In genomic region chr3:52827441-52827840, GRCh38 we compare ENCODE assay signal across 19 cellular contexts. TPM values are rescaled to one million over a fixed set of nuclear protein-coding genes. Genes with fewer than 3 reads are reported as not detected.
DNase-seq lines count a peak whose midpoint lies in the region; ATAC-seq and TF ChIP-seq lines count a peak whose summit lies in the region.
"Had no signal": no experiment of that assay in that cellular context is flagged by ENCODE, and none has a peak within 500 bp of the region (broad histone marks: within the 10 kb centered on the region; RNA-seq: fewer than 3 reads in every experiment).

No MANE protein-coding gene starts in this region.

- peaks cover 0 to 66% (median 13%) of the 10 kb centered on the region in 6 donors for H3K36me3 ChIP-seq in spleen

- no peak for TF ChIP-seq CTCF in fibroblast of mammary gland (conservative IDR thresholded peaks at IDR 0.05; ENCODE audit: control insufficient read depth, insufficient read depth, low read depth, low read length)
- TF ChIP-seq CTCF in spleen (IDR thresholded peaks at IDR 0.05 in 8 of 11, conservative IDR thresholded peaks at IDR 0.05 in 3 of 11): no peak

- no peak for TF ChIP-seq POLR2A in spleen (IDR thresholded peaks at IDR 0.05)

- WGBS in spleen, 5 donors: 75 to 84% (median 77%) methylated on average over 9 of the region's 9 CpGs

- H3K27ac ChIP-seq in spleen: no peak overlapping the region

- H3K4me1 ChIP-seq in spleen: no peaks in the 10 kb centered on the region

- CTCF ChIA-PET in activated CD8-positive, alpha-beta T cell treated with anti-CD3 and anti-CD28 coated beads, Interleukin-2, amount 10 ng/mL, durations not matched to agents 7 days and 5 days (lab: Charles Lee): no interaction called here

- H3K4me3 ChIP-seq in fibroblast of mammary gland (ENCODE audit: control insufficient read depth, low read depth, low read length) (no peak overlapping the region), spleen (no peak overlapping the region)

- H3K27me3 ChIP-seq in spleen (replicated peaks in 1 of 7): no peaks in the 10 kb centered on the region

- peaks cover 3% of the 10 kb centered on the region for H3K36me3 Mint-ChIP-seq in activated CD8-positive, alpha-beta T cell treated with anti-CD3 and anti-CD28 coated beads, Interleukin-2, amount 10 ng/mL, durations not matched to agents 7 days and 5 days (ENCODE audit: low read depth)
- H3K36me3 Mint-ChIP-seq: activated naive CD4-positive, alpha-beta T cell treated with anti-CD3 and anti-CD28 coated beads, Interleukin-2, amount 10 ng/mL, durations not matched to agents 7 days and 5 days had no signal

- peaks cover 16% of the 10 kb centered on the region for H3K4me1 Mint-ChIP-seq in activated CD8-positive, alpha-beta T cell treated with anti-CD3 and anti-CD28 coated beads, Interleukin-2, amount 10 ng/mL, durations not matched to agents 7 days and 5 days (ENCODE audit: low read depth)
- H3K4me1 Mint-ChIP-seq: T-cell had no signal

- ATAC-seq in activated CD8-positive, alpha-beta T cell treated with anti-CD3 and anti-CD28 coated beads, Interleukin-2, amount 10 ng/mL, durations not matched to agents 7 days and 5 days: no peak
- ATAC-seq: Panc1, sciatic nerve, T-cell had no signal

- intact Hi-C loops in spleen (cut with DNase I; ENCODE audit: low total_unique reads): no loop called here

- no peaks in the 10 kb centered on the region for H3K9me3 ChIP-seq in spleen

- no peaks in the 10 kb centered on the region for H3K9me3 Mint-ChIP-seq in activated CD8-positive, alpha-beta T cell treated with anti-CD3 and anti-CD28 coated beads, Interleukin-2, amount 10 ng/mL, durations not matched to agents 7 days and 5 days (ENCODE audit: insufficient read depth)
- H3K9me3 Mint-ChIP-seq: activated naive CD4-positive, alpha-beta T cell treated with anti-CD3 and anti-CD28 coated beads, Interleukin-2, amount 10 ng/mL, durations not matched to agents 7 days and 5 days; CD4-positive, alpha-beta T cell; T-cell had no signal

- no peak overlapping the region for H3K4me3 Mint-ChIP-seq in activated CD8-positive, alpha-beta T cell treated with anti-CD3 and anti-CD28 coated beads, Interleukin-2, amount 10 ng/mL, durations not matched to agents 7 days and 5 days
- H3K4me3 Mint-ChIP-seq: activated naive CD4-positive, alpha-beta T cell treated with anti-CD3 and anti-CD28 coated beads, Interleukin-2, amount 10 ng/mL, durations not matched to agents 7 days and 5 days; CD4-positive, alpha-beta T cell; T-cell had no signal

- no peaks in the 10 kb centered on the region for H3K27me3 Mint-ChIP-seq in activated CD8-positive, alpha-beta T cell treated with anti-CD3 and anti-CD28 coated beads, Interleukin-2, amount 10 ng/mL, durations not matched to agents 7 days and 5 days (ENCODE audit: low read depth)
- H3K27me3 Mint-ChIP-seq: activated naive CD4-positive, alpha-beta T cell treated with anti-CD3 and anti-CD28 coated beads, Interleukin-2, amount 10 ng/mL, durations not matched to agents 7 days and 5 days; CD4-positive, alpha-beta T cell; T-cell had no signal

- H3K27ac Mint-ChIP-seq in activated CD8-positive, alpha-beta T cell treated with anti-CD3 and anti-CD28 coated beads, Interleukin-2, amount 10 ng/mL, durations not matched to agents 7 days and 5 days: no peak overlapping the region
- H3K27ac Mint-ChIP-seq: activated naive CD4-positive, alpha-beta T cell treated with anti-CD3 and anti-CD28 coated beads, Interleukin-2, amount 10 ng/mL, durations not matched to agents 7 days and 5 days; CD4-positive, alpha-beta T cell; T-cell had no signal

- DNase-seq in HCEC 1CT: peak; percentile 37
- DNase-seq in RPMI7951 (ENCODE audit: low read depth): peak; percentile 59
- peak; percentile 17 for DNase-seq in fibroblast of mammary gland (ENCODE audit: low read depth)
- DNase-seq in renal cortical epithelial cell (ENCODE audit: low read depth): peak; percentile 72
- DNase-seq in activated CD8-positive, alpha-beta T cell treated with anti-CD3 and anti-CD28 coated beads, Interleukin-2, amount 10 ng/mL, durations not matched to agents 7 days and 5 days: no peak
- no peak for DNase-seq in spleen
- DNase-seq in stimulated activated CD8-positive, alpha-beta memory T cell treated with anti-CD3 and anti-CD28 coated beads, Interleukin-4, amount 100 ng/mL, for 48 hours: no peak
- DNase-seq: activated CD8-positive, alpha-beta memory T cell treated with anti-CD3 and anti-CD28 coated beads, Interleukin-2, amount 50 U/mL, for 4 hours; activated naive CD4-positive, alpha-beta T cell treated with anti-CD3 and anti-CD28 coated beads, Interleukin-2, amount 10 ng/mL, durations not matched to agents 7 days and 5 days; CD4-positive, alpha-beta T cell; cerebellar nuclear complex; NCI-H1417; NCI-H446 treated with DMSO at 0.1 percent for 48 hours; stimulated activated CD4-positive, alpha-beta T cell treated with anti-CD3 and anti-CD28 coated beads, Interleukin-4, amount 100 ng/mL, for 1 hour; T-cell had no signal

- POLR2A ChIA-PET in activated CD8-positive, alpha-beta T cell treated with anti-CD3 and anti-CD28 coated beads, Interleukin-2, amount 10 ng/mL, durations not matched to agents 7 days and 5 days (lab: Charles Lee): no interaction called here

RNA-seq across cellular contexts. Expression of gene ITIH4, which starts 3.0 kb away (rescaled TPM):
- 0.48 and 0.68 TPM in 2 replicates for total RNA-seq in RPMI7951 (2014; rRNA removed; shearing (Covaris generic))
- total RNA-seq in renal cortical epithelial cell (1.9 TPM in 1 of 2 replicates, not detected in the other), spleen (10 to 100 TPM in 6 of 7 donors, 1 to 10 TPM in 1; 9.9 to 27.4 (median 20.1) TPM)
- total RNA-seq in activated CD8-positive, alpha-beta T cell treated with anti-CD3 and anti-CD28 coated beads, Interleukin-2, amount 10 ng/mL, durations not matched to agents 7 days and 5 days: 10 to 100 TPM; 15.1 to 16.3 TPM
- 10 to 100 TPM; 10.4 to 54.2 (median 30.3) TPM for polyA plus RNA-seq in spleen

RNA-seq across cellular contexts. Expression of gene MUSTN1, which starts 7.4 kb away (rescaled TPM):
- 1.1 and 1.3 TPM in 2 replicates for total RNA-seq in RPMI7951 (2014; rRNA removed; shearing (Covaris generic))
- not detected in 2 replicates for total RNA-seq in renal cortical epithelial cell
- total RNA-seq in activated CD8-positive, alpha-beta T cell treated with anti-CD3 and anti-CD28 coated beads, Interleukin-2, amount 10 ng/mL, durations not matched to agents 7 days and 5 days: 1 to 10 TPM; 1.5 TPM
- total RNA-seq in spleen: 1 to 10 TPM in 5 of 7 donors, not detected in 2; 2.5 to 6.8 (median 3.4) TPM
- polyA plus RNA-seq in spleen: 10 to 100 TPM; 10.0 to 17.8 (median 16.1) TPM
- polyA plus RNA-seq: neural cell had no signal

RNA-seq across cellular contexts. Expression of gene ITIH3, which starts 32.8 kb away (rescaled TPM):
- not detected in 2 replicates for total RNA-seq in RPMI7951 (2014; rRNA removed; shearing (Covaris generic))
- total RNA-seq in renal cortical epithelial cell (not detected in 2 replicates), spleen (10 to 100 TPM in 6 of 7 donors, 1 to 10 TPM in 1; 8.0 to 53.7 (median 17.6) TPM)
- not detected for total RNA-seq in activated CD8-positive, alpha-beta T cell treated with anti-CD3 and anti-CD28 coated beads, Interleukin-2, amount 10 ng/mL, durations not matched to agents 7 days and 5 days
- 10 to 100 TPM; 12.4 to 44.4 (median 15.2) TPM for polyA plus RNA-seq in spleen
- total RNA-seq: CD4-positive, alpha-beta T cell had no signal
- polyA plus RNA-seq: neural cell had no signal

RNA-seq across cellular contexts. Expression of gene ITIH1, which starts 50.0 kb away (rescaled TPM):
- total RNA-seq in RPMI7951 (2014; rRNA removed; shearing (Covaris generic)): not detected in 2 replicates
- total RNA-seq in renal cortical epithelial cell (not detected in 2 replicates), spleen (1 to 10 TPM in 4 of 7 donors, under 1 TPM in 3; 0.65 to 4.0 (median 1.5) TPM)
- total RNA-seq in activated CD8-positive, alpha-beta T cell treated with anti-CD3 and anti-CD28 coated beads, Interleukin-2, amount 10 ng/mL, durations not matched to agents 7 days and 5 days: not detected
- 10 to 100 TPM in 1 of 3 donors, 1 to 10 TPM in 2; 4.4 to 11.4 (median 5.9) TPM for polyA plus RNA-seq in spleen
- total RNA-seq: CD4-positive, alpha-beta T cell; lung microvascular endothelial cell; sciatic nerve had no signal
- polyA plus RNA-seq: neural cell had no signal

RNA-seq across cellular contexts. Expression of gene NEK4, which starts 56.7 kb away (rescaled TPM):
- 17.7 and 21.3 TPM in 2 replicates for total RNA-seq in RPMI7951 (2014; rRNA removed; shearing (Covaris generic))
- total RNA-seq in renal cortical epithelial cell (21.9 and 30.8 TPM in 2 replicates), spleen (10 to 100 TPM; 17.4 to 28.0 (median 26.3) TPM)
- 10 to 100 TPM; 21.9 to 23.7 TPM for total RNA-seq in activated CD8-positive, alpha-beta T cell treated with anti-CD3 and anti-CD28 coated beads, Interleukin-2, amount 10 ng/mL, durations not matched to agents 7 days and 5 days
- 1 to 10 TPM; 3.2 to 5.5 (median 4.9) TPM for polyA plus RNA-seq in spleen

Comparison
In these comparisons a context has a peak if more than half of its experiments do, and no peak if none do; other contexts are left out.
1. DNase-seq: peak in HCEC 1CT (single experiment), RPMI7951 (single experiment), fibroblast of mammary gland (single experiment) and renal cortical epithelial cell (single experiment); none in activated CD8-positive, alpha-beta T cell treated with anti-CD3 and anti-CD28 coated beads, Interleukin-2, amount 10 ng/mL, durations not matched to agents 7 days and 5 days (single experiment), spleen (single experiment) and stimulated activated CD8-positive, alpha-beta memory T cell treated with anti-CD3 and anti-CD28 coated beads, Interleukin-4, amount 100 ng/mL, for 48 hours (single experiment).